In genomic region chr2:27049422-27050280, GRCh38 we compare ENCODE assay signal across 1 cellular context.
TF ChIP-seq lines count a peak whose summit lies in the region.

No MANE protein-coding gene starts in this region.

TF ChIP-seq in HCT116, 20 proteins besides CTCF, POLR2A, EP300 and RAD21 (continued from another document):
- TF ChIP-seq MAX (IDR thresholded peaks at IDR 0.05) (no peak), EGR1 (IDR thresholded peaks at IDR 0.05; ENCODE audit: low read depth) (no peak), ZNF274 (IDR thresholded peaks at IDR 0.05; ENCODE audit: low read depth, low read length) (no peak), SRF (IDR thresholded peaks at IDR 0.05; ENCODE audit: low read depth) (no peak), FOSL1 (IDR thresholded peaks at IDR 0.05; ENCODE audit: low read depth) (no peak), EZH2phosphoT487 (IDR thresholded peaks at IDR 0.05; ENCODE audit: borderline replicate concordance) (no peak)
TF ChIP-seq in HCT116: peak in this region for 0.
